In genomic region chr11:7665473-7666291, GRCh38 we compare ENCODE assay signal across 9 cellular contexts. TPM values are rescaled to one million over a fixed set of nuclear protein-coding genes. Genes with fewer than 3 reads are reported as not detected.
A peak's percentile ranks its signal among the peaks of the same experiment; 100 is the strongest.
DNase-seq lines count a peak whose midpoint lies in the region; ATAC-seq and TF ChIP-seq lines count a peak whose summit lies in the region.
"Had no signal": no experiment of that assay in that cellular context is flagged by ENCODE, and none has a peak within 500 bp of the region (broad histone marks: within the 10 kb centered on the region; RNA-seq: fewer than 3 reads in every experiment).

No MANE protein-coding gene starts in this region.

- H3K4me3 Mint-ChIP-seq in activated CD8-positive, alpha-beta memory T cell treated with anti-CD3 and anti-CD28 coated beads, Interleukin-2, amount 10 ng/mL, durations not matched to agents 7 days and 5 days, result no peak overlapping the region
- H3K4me3 Mint-ChIP-seq in natural killer cell, result no peak overlapping the region
- no peak overlapping the region for H3K4me3 Mint-ChIP-seq in stimulated activated naive CD8-positive, alpha-beta T cell treated with anti-CD3 and anti-CD28 coated beads, Interleukin-15, Interleukin-2, amounts not matched to agents 100 ng/mL and 50 ng/mL, for 24 hours
- H3K4me3 Mint-ChIP-seq: activated naive CD8-positive, alpha-beta T cell had no signal

- H3K9me3 Mint-ChIP-seq in activated CD8-positive, alpha-beta memory T cell treated with anti-CD3 and anti-CD28 coated beads, Interleukin-2, amount 10 ng/mL, durations not matched to agents 7 days and 5 days (ENCODE audit: low read depth), result no peaks in the 10 kb centered on the region
- no peaks in the 10 kb centered on the region for H3K9me3 Mint-ChIP-seq in natural killer cell
- H3K9me3 Mint-ChIP-seq in stimulated activated naive CD8-positive, alpha-beta T cell treated with anti-CD3 and anti-CD28 coated beads, Interleukin-15, Interleukin-2, amounts not matched to agents 100 ng/mL and 50 ng/mL, for 24 hours, result no peaks in the 10 kb centered on the region

- intact Hi-C loops in natural killer cell (cut with micrococcal nuclease), result loop anchor here (1.0 kb wide), 2 partner anchors 152 to 567 kb away; partner anchors contain the start of gene PPFIBP2

- CTCF ChIA-PET in activated CD8-positive, alpha-beta memory T cell treated with anti-CD3 and anti-CD28 coated beads, Interleukin-2, amount 10 ng/mL, durations not matched to agents 7 days and 5 days (lab: Charles Lee), result interaction anchor here (0.5 to 3.5 kb wide), 31 partner anchors 8 to 568 kb away, joined by 3 to 34 read pairs (median 4); partner anchors contain the start of gene PPFIBP2

- no peak overlapping the region for H3K4me3 ChIP-seq in epithelial cell of proximal tubule (ENCODE audit: low read depth, low read length)

- H3K27me3 Mint-ChIP-seq in activated CD8-positive, alpha-beta memory T cell treated with anti-CD3 and anti-CD28 coated beads, Interleukin-2, amount 10 ng/mL, durations not matched to agents 7 days and 5 days, result no peaks in the 10 kb centered on the region
- peaks cover 0 to 2% of the 10 kb centered on the region in 2 donors for H3K27me3 Mint-ChIP-seq in natural killer cell (ENCODE audit: low read depth in 2 of 2)
- H3K27me3 Mint-ChIP-seq in stimulated activated naive CD8-positive, alpha-beta T cell treated with anti-CD3 and anti-CD28 coated beads, Interleukin-15, Interleukin-2, amounts not matched to agents 100 ng/mL and 50 ng/mL, for 24 hours, result no peaks in the 10 kb centered on the region
- H3K27me3 Mint-ChIP-seq: activated naive CD8-positive, alpha-beta T cell had no signal

- TF ChIP-seq CTCF in epithelial cell of proximal tubule (conservative IDR thresholded peaks at IDR 0.05; ENCODE audit: low read depth, low read length), result peak; percentile 97
- peak; percentile 83 for TF ChIP-seq CTCF in natural killer cell (IDR thresholded peaks at IDR 0.05)

- peak; percentile 96 for ATAC-seq in GM19328 (IDR thresholded peaks at IDR 0.05; ENCODE audit: unreplicated experiment)
- peak; percentile 98 for ATAC-seq in HG03354 (IDR thresholded peaks at IDR 0.05; ENCODE audit: poor library complexity, severe bottlenecking, unreplicated experiment)
- ATAC-seq in activated CD8-positive, alpha-beta memory T cell treated with anti-CD3 and anti-CD28 coated beads, Interleukin-2, amount 10 ng/mL, durations not matched to agents 7 days and 5 days, result peak; percentile 96
- peak; percentile 93 to 99 (median 97) for ATAC-seq in natural killer cell

- H3K4me1 Mint-ChIP-seq in activated CD8-positive, alpha-beta memory T cell treated with anti-CD3 and anti-CD28 coated beads, Interleukin-2, amount 10 ng/mL, durations not matched to agents 7 days and 5 days, result no peaks in the 10 kb centered on the region
- H3K4me1 Mint-ChIP-seq in natural killer cell, result peaks cover 0 to 7% of the 10 kb centered on the region in 2 donors
- peaks cover 2% of the 10 kb centered on the region for H3K4me1 Mint-ChIP-seq in stimulated activated naive CD8-positive, alpha-beta T cell treated with anti-CD3 and anti-CD28 coated beads, Interleukin-15, Interleukin-2, amounts not matched to agents 100 ng/mL and 50 ng/mL, for 24 hours (ENCODE audit: low read depth)

- no peaks in the 10 kb centered on the region for H3K36me3 Mint-ChIP-seq in activated CD8-positive, alpha-beta memory T cell treated with anti-CD3 and anti-CD28 coated beads, Interleukin-2, amount 10 ng/mL, durations not matched to agents 7 days and 5 days
- H3K36me3 Mint-ChIP-seq in natural killer cell, result no peaks in the 10 kb centered on the region
- peaks cover 3% of the 10 kb centered on the region for H3K36me3 Mint-ChIP-seq in stimulated activated naive CD8-positive, alpha-beta T cell treated with anti-CD3 and anti-CD28 coated beads, Interleukin-15, Interleukin-2, amounts not matched to agents 100 ng/mL and 50 ng/mL, for 24 hours (ENCODE audit: low read depth)
- H3K36me3 Mint-ChIP-seq: activated naive CD8-positive, alpha-beta T cell had no signal

- DNase-seq in COLO829 (ENCODE audit: low spot score) (peak; percentile 87), NCI-H82 treated with DMSO at 0.1 percent for 48 hours (lab: John Stamatoyannopoulos, UW; ENCODE audit: unreplicated experiment) (peak; percentile 15), epithelial cell of proximal tubule (ENCODE audit: low read depth) (peak; percentile 19), natural killer cell (peak; percentile 64)
- DNase-seq in activated CD8-positive, alpha-beta memory T cell treated with anti-CD3 and anti-CD28 coated beads, Interleukin-2, amount 10 ng/mL, durations not matched to agents 7 days and 5 days, result peak; percentile 85

- H3K27ac Mint-ChIP-seq in activated CD8-positive, alpha-beta memory T cell treated with anti-CD3 and anti-CD28 coated beads, Interleukin-2, amount 10 ng/mL, durations not matched to agents 7 days and 5 days, result no peak overlapping the region
- no peak overlapping the region for H3K27ac Mint-ChIP-seq in natural killer cell
- peak overlapping the region; percentile 36 for H3K27ac Mint-ChIP-seq in stimulated activated naive CD8-positive, alpha-beta T cell treated with anti-CD3 and anti-CD28 coated beads, Interleukin-15, Interleukin-2, amounts not matched to agents 100 ng/mL and 50 ng/mL, for 24 hours
- H3K27ac Mint-ChIP-seq: activated naive CD8-positive, alpha-beta T cell had no signal

RNA-seq across cellular contexts. Expression of gene CYB5R2, which starts 7.6 kb away (rescaled TPM):
- total RNA-seq in activated CD8-positive, alpha-beta memory T cell treated with anti-CD3 and anti-CD28 coated beads, Interleukin-2, amount 10 ng/mL, durations not matched to agents 7 days and 5 days, result 1 to 10 TPM; 1.5 to 2.4 TPM
- total RNA-seq in epithelial cell of proximal tubule (17.9 and 18.7 TPM in 2 replicates), natural killer cell (1 to 10 TPM in 1 of 3 donors, under 1 TPM in 2; 0.31 to 1.2 (median 0.55) TPM)

RNA-seq across cellular contexts. Expression of gene OVCH2, which starts 40.6 kb away (rescaled TPM):
- total RNA-seq in activated CD8-positive, alpha-beta memory T cell treated with anti-CD3 and anti-CD28 coated beads, Interleukin-2, amount 10 ng/mL, durations not matched to agents 7 days and 5 days, result not detected
- total RNA-seq in epithelial cell of proximal tubule (not detected in 2 replicates), natural killer cell (not detected)

Comparison
In these comparisons a context has a peak if more than half of its experiments do, and no peak if none do; other contexts are left out.
1. DNase-seq: peak in every context shown above with its lines; median percentile 87 in COLO829; 85 in activated CD8-positive, alpha-beta memory T cell treated with anti-CD3 and anti-CD28 coated beads, Interleukin-2, amount 10 ng/mL, durations not matched to agents 7 days and 5 days; 64 in natural killer cell; 19 in epithelial cell of proximal tubule; 15 in NCI-H82 treated with DMSO at 0.1 percent for 48 hours.